9 cellular contexts compared by ENCODE assay signal in genomic region chrX:49838374-49838773, GRCh38. TPM values are rescaled to one million over a fixed set of nuclear protein-coding genes. Genes with fewer than 3 reads are reported as not detected.
DNase-seq lines count a peak whose midpoint lies in the region; ATAC-seq, FAIRE-seq and TF ChIP-seq lines count a peak whose summit lies in the region.
"Had no signal": no experiment of that assay in that cellular context is flagged by ENCODE, and none has a peak within 500 bp of the region (broad histone marks: within the 10 kb centered on the region; RNA-seq: fewer than 3 reads in every experiment).

No MANE protein-coding gene starts in this region.

- H3F3A ChIP-seq in PC-9 (ENCODE audit: insufficient read depth, low read depth): no peaks in the 10 kb centered on the region

- no peaks in the 10 kb centered on the region for H3K4me1 ChIP-seq in PC-9 (replicated peaks; ENCODE audit: insufficient read depth)
- no peaks in the 10 kb centered on the region for H3K4me1 ChIP-seq in small intestine (ENCODE audit: control insufficient read depth in 2 of 2, insufficient read depth in 1 of 2, low read depth in 1 of 2, low read length in 1 of 2)

- no peaks in the 10 kb centered on the region for H3K79me2 ChIP-seq in PC-9 (ENCODE audit: low read depth)

- no TSS peak for BruUV-seq in PC-9 (replicated peaks; lab: Mats Ljungman, UMichigan)

- TF ChIP-seq CTCF in PC-9 (conservative IDR thresholded peaks at IDR 0.05): peak; percentile 45; the same call in 1 of the 2 replicates
- TF ChIP-seq CTCF in fibroblast of mammary gland (conservative IDR thresholded peaks at IDR 0.05; ENCODE audit: control insufficient read depth, insufficient read depth, low read depth, low read length): peak; percentile 64

- H2AFZ ChIP-seq in PC-9: no peak overlapping the region

- H3K27me3 ChIP-seq in PC-9 (ENCODE audit: insufficient read depth, low read depth) (no peaks in the 10 kb centered on the region), small intestine (ENCODE audit: control insufficient read depth in 2 of 2, insufficient read depth in 2 of 2, low read length in 2 of 2) (no peaks in the 10 kb centered on the region)

- peaks cover 6% of the 10 kb centered on the region for H3K4me1 Mint-ChIP-seq in activated T-cell treated with anti-CD3 and anti-CD28 coated beads, Interleukin-2, amount 50 U/mL, for 72 hours (ENCODE audit: low read depth)

- intact Hi-C loops in PC-9 (cut with micrococcal nuclease; ENCODE audit: unreplicated experiment): no loop called here

- no peak for FAIRE-seq in small intestine (lab: Jason Lieb, UNC)

- no peak overlapping the region for H3K4me3 Mint-ChIP-seq in activated T-cell treated with anti-CD3 and anti-CD28 coated beads, Interleukin-2, amount 50 U/mL, for 72 hours

- no peaks in the 10 kb centered on the region for H3K9me2 ChIP-seq in PC-9 (ENCODE audit: insufficient read depth)

- H3K9me3 ChIP-seq in PC-9 (ENCODE audit: insufficient read depth, low read depth): no peaks in the 10 kb centered on the region
- no peaks in the 10 kb centered on the region for H3K9me3 ChIP-seq in small intestine (ENCODE audit: control insufficient read depth, low read depth)

- no peak overlapping the region for H3K27ac Mint-ChIP-seq in activated T-cell treated with anti-CD3 and anti-CD28 coated beads, Interleukin-2, amount 50 U/mL, for 72 hours

- H3K27me3 Mint-ChIP-seq in activated T-cell treated with anti-CD3 and anti-CD28 coated beads, Interleukin-2, amount 50 U/mL, for 72 hours (ENCODE audit: low read depth): peaks cover 34% of the 10 kb centered on the region

- H4K20me1 ChIP-seq in PC-9 (ENCODE audit: insufficient read depth): no peaks in the 10 kb centered on the region

- H3K36me3 Mint-ChIP-seq in activated T-cell treated with anti-CD3 and anti-CD28 coated beads, Interleukin-2, amount 50 U/mL, for 72 hours (ENCODE audit: insufficient read depth in 2 of 2): no peaks in the 10 kb centered on the region
- H3K36me3 Mint-ChIP-seq: activated naive CD4-positive, alpha-beta T cell treated with anti-CD3 and anti-CD28 coated beads, Interleukin-2, amount 50 U/mL, for 72 hours had no signal

- H3K27ac ChIP-seq in PC-9: no peak overlapping the region
- no peak overlapping the region for H3K27ac ChIP-seq in small intestine (ENCODE audit: low read depth in 1 of 2, low read length in 1 of 2)

- no peak overlapping the region for H3K4me2 ChIP-seq in PC-9

- 23 to 33% (median 27%) methylated on average over 8 of the region's 8 CpGs for WGBS in small intestine, 3 donors

- POLR2A ChIA-PET in PC-9 (lab: Charles Lee; ENCODE audit: unreplicated experiment): interaction anchor here (0.6 kb wide), 1 partner anchor 80 kb away, joined by 3 read pairs; no protein-coding TSS in a partner anchor

- peak in 1 of 2 donors; percentile 41 for ATAC-seq in activated T-cell treated with anti-CD3 and anti-CD28 coated beads, Interleukin-2, amount 50 U/mL, for 72 hours (replicated peaks in 1 of 2)
- peak; percentile 65 for ATAC-seq in HG02642 (IDR thresholded peaks at IDR 0.05; ENCODE audit: poor library complexity, unreplicated experiment)
- no peak for ATAC-seq in GM21423 (IDR thresholded peaks at IDR 0.05; ENCODE audit: unreplicated experiment)

- CTCF ChIA-PET in PC-9 (lab: Charles Lee): no interaction called here

- H3K36me3 ChIP-seq in PC-9 (ENCODE audit: low read depth) (no peaks in the 10 kb centered on the region), small intestine (ENCODE audit: control insufficient read depth in 2 of 2, insufficient read depth in 2 of 2, low read length in 2 of 2) (no peaks in the 10 kb centered on the region)

- DNase-seq in activated T-cell treated with anti-CD3 and anti-CD28 coated beads, Interleukin-2, amount 50 U/mL, for 72 hours: peak; percentile 1 to 6
- DNase-seq in activated T-cell treated with anti-CD3 and anti-CD28 coated beads, Interleukin-2, amount 50 U/mL, for 1 hour: no peak
- DNase-seq in PC-9 (peak in 1 of 2 experiments; percentile 6), fibroblast of mammary gland (ENCODE audit: low read depth) (peak; percentile 36), small intestine (peak; percentile 6)
- no peak for DNase-seq in activated CD4-positive, alpha-beta T cell treated with anti-CD3 and anti-CD28 coated beads, Interleukin-2, amount 50 U/mL, for 4 hours

- no peaks in the 10 kb centered on the region for H3K9me3 Mint-ChIP-seq in activated T-cell treated with anti-CD3 and anti-CD28 coated beads, Interleukin-2, amount 50 U/mL, for 72 hours
- H3K9me3 Mint-ChIP-seq: activated naive CD4-positive, alpha-beta T cell treated with anti-CD3 and anti-CD28 coated beads, Interleukin-2, amount 50 U/mL, for 72 hours had no signal

- H3K4me3 ChIP-seq in PC-9 (no peak overlapping the region), fibroblast of mammary gland (ENCODE audit: control insufficient read depth, low read depth, low read length) (no peak overlapping the region), small intestine (ENCODE audit: low read depth in 1 of 2, low read length in 2 of 2) (no peak overlapping the region)

RNA-seq across cellular contexts. Expression of gene PAGE4, which starts 9.3 kb away (rescaled TPM):
- not detected for total RNA-seq in activated T-cell treated with anti-CD3 and anti-CD28 coated beads, Interleukin-2, amount 50 U/mL, for 72 hours
- not detected in 2 replicates for total RNA-seq in PC-9 (2021)
- not detected for polyA plus RNA-seq in small intestine
- total RNA-seq: activated naive CD4-positive, alpha-beta T cell treated with anti-CD3 and anti-CD28 coated beads, Interleukin-2, amount 50 U/mL, for 72 hours had no signal

RNA-seq across cellular contexts. Expression of gene USP27X, which starts 40.9 kb away (rescaled TPM):
- 1 to 10 TPM; 1.9 to 2.1 TPM for total RNA-seq in activated T-cell treated with anti-CD3 and anti-CD28 coated beads, Interleukin-2, amount 50 U/mL, for 72 hours
- 1.1 and 1.3 TPM in 2 replicates for total RNA-seq in PC-9 (2021)
- polyA plus RNA-seq in small intestine: 1 to 10 TPM in 1 of 3 donors, under 1 TPM in 2; 0.45 to 2.1 (median 0.81) TPM

Comparison
In these comparisons a context has a peak if more than half of its experiments do, and no peak if none do; other contexts are left out.
1. DNase-seq: peak in activated T-cell treated with anti-CD3 and anti-CD28 coated beads, Interleukin-2, amount 50 U/mL, for 72 hours (2 of 2), fibroblast of mammary gland (single experiment) and small intestine (single experiment); none in activated T-cell treated with anti-CD3 and anti-CD28 coated beads, Interleukin-2, amount 50 U/mL, for 1 hour (single experiment) and activated CD4-positive, alpha-beta T cell treated with anti-CD3 and anti-CD28 coated beads, Interleukin-2, amount 50 U/mL, for 4 hours (0 of 2).